ENCODE assay signal across 1 cellular context in genomic region chr3:43995078-43995928, GRCh38.
TF ChIP-seq lines count a peak whose summit lies in the region.

No MANE protein-coding gene starts in this region.

TF ChIP-seq in HCT116, 20 proteins besides CTCF, POLR2A, EP300 and RAD21 (continued from another document):
- TF ChIP-seq REST (IDR thresholded peaks at IDR 0.05; ENCODE audit: low read depth) = no peak
- no peak for TF ChIP-seq TCF7L2 (IDR thresholded peaks at IDR 0.05; ENCODE audit: borderline replicate concordance, extremely low read depth, insufficient read depth, insufficient read length)
- TF ChIP-seq, protein P1, sequence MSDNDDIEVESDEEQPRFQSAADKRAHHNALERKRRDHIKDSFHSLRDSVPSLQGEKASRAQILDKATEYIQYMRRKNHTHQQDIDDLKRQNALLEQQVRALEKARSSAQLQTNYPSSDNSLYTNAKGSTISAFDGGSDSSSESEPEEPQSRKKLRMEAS (IDR thresholded peaks at IDR 0.05) = no peak
- no peak for TF ChIP-seq EZH2phosphoT487 (IDR thresholded peaks at IDR 0.05; ENCODE audit: borderline replicate concordance)
- TF ChIP-seq SRF (IDR thresholded peaks at IDR 0.05; ENCODE audit: low read depth) = no peak
- TF ChIP-seq ELF1 (IDR thresholded peaks at IDR 0.05; ENCODE audit: borderline replicate concordance, low read depth) = no peak
- TF ChIP-seq YY1 (IDR thresholded peaks at IDR 0.05; ENCODE audit: extremely low read depth, insufficient replicate concordance, low read depth, low read length) = no peak
- TF ChIP-seq ZBTB33 (IDR thresholded peaks at IDR 0.05; ENCODE audit: extremely low read depth, insufficient replicate concordance, low read length) = no peak
- TF ChIP-seq EZH2 (IDR thresholded peaks at IDR 0.05) = no peak
- TF ChIP-seq SIN3A (IDR thresholded peaks at IDR 0.05; ENCODE audit: low read depth) = no peak
